In the genomic region with DNA sequence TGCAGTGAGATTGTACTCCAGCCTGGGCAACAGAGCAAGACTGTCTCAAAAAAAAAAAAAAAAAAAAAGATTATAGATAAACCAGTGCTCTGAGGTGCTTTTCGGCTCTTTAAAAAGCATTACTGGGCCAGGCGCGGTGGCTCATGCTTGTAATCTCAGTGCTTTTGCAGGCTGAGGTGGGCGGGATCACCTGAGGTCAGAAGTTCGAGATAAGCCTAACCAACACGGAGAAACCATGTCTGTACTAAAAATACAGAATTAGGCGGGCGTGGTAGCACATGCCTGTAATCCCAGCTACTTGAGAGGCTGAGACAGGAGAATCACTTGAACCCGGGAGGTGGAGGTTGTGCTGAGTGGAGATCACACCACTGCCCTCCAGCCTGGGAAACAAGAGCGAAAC, we compare ENCODE assay signal across 1 cellular context.
TF ChIP-seq lines count a peak whose summit lies in the region.

No MANE protein-coding gene starts in this region.

TF ChIP-seq in K562, 482 proteins besides CTCF, POLR2A, EP300 and RAD21 (continued from another document and continues in another):
- TF ChIP-seq, protein P1, sequence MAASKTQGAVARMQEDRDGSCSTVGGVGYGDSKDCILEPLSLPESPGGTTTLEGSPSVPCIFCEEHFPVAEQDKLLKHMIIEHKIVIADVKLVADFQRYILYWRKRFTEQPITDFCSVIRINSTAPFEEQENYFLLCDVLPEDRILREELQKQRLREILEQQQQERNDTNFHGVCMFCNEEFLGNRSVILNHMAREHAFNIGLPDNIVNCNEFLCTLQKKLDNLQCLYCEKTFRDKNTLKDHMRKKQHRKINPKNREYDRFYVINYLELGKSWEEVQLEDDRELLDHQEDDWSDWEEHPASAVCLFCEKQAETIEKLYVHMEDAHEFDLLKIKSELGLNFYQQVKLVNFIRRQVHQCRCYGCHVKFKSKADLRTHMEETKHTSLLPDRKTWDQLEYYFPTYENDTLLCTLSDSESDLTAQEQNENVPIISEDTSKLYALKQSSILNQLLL (CRISPR knock-in tag; IDR thresholded peaks at IDR 0.05; ENCODE audit: borderline replicate concordance), result no peak
- TF ChIP-seq, protein P2, sequence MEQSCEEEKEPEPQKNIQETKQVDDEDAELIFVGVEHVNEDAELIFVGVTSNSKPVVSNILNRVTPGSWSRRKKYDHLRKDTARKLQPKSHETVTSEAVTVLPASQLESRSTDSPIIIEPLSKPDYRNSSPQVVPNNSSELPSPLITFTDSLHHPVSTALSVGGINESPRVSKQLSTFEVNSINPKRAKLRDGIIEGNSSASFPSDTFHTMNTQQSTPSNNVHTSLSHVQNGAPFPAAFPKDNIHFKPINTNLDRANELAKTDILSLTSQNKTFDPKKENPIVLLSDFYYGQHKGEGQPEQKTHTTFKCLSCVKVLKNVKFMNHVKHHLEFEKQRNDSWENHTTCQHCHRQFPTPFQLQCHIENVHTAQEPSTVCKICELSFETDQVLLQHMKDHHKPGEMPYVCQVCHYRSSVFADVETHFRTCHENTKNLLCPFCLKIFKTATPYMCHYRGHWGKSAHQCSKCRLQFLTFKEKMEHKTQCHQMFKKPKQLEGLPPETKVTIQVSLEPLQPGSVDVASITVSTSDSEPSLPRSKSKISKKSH (CRISPR knock-in tag; IDR thresholded peaks at IDR 0.05), result no peak
- TF ChIP-seq, protein P3, sequence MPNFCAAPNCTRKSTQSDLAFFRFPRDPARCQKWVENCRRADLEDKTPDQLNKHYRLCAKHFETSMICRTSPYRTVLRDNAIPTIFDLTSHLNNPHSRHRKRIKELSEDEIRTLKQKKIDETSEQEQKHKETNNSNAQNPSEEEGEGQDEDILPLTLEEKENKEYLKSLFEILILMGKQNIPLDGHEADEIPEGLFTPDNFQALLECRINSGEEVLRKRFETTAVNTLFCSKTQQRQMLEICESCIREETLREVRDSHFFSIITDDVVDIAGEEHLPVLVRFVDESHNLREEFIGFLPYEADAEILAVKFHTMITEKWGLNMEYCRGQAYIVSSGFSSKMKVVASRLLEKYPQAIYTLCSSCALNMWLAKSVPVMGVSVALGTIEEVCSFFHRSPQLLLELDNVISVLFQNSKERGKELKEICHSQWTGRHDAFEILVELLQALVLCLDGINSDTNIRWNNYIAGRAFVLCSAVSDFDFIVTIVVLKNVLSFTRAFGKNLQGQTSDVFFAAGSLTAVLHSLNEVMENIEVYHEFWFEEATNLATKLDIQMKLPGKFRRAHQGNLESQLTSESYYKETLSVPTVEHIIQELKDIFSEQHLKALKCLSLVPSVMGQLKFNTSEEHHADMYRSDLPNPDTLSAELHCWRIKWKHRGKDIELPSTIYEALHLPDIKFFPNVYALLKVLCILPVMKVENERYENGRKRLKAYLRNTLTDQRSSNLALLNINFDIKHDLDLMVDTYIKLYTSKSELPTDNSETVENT (CRISPR knock-in tag; IDR thresholded peaks at IDR 0.05), result no peak
- TF ChIP-seq, protein P4, sequence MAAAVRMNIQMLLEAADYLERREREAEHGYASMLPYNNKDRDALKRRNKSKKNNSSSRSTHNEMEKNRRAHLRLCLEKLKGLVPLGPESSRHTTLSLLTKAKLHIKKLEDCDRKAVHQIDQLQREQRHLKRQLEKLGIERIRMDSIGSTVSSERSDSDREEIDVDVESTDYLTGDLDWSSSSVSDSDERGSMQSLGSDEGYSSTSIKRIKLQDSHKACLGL (CRISPR knock-in tag; IDR thresholded peaks at IDR 0.05; ENCODE audit: borderline replicate concordance, poor library complexity, severe bottlenecking), result no peak
- TF ChIP-seq TAF7 (tag; IDR thresholded peaks at IDR 0.05), result no peak
- TF ChIP-seq, protein P5, sequence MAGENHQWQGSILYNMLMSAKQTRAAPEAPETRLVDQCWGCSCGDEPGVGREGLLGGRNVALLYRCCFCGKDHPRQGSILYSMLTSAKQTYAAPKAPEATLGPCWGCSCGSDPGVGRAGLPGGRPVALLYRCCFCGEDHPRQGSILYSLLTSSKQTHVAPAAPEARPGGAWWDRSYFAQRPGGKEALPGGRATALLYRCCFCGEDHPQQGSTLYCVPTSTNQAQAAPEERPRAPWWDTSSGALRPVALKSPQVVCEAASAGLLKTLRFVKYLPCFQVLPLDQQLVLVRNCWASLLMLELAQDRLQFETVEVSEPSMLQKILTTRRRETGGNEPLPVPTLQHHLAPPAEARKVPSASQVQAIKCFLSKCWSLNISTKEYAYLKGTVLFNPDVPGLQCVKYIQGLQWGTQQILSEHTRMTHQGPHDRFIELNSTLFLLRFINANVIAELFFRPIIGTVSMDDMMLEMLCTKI (IDR thresholded peaks at IDR 0.05; ENCODE audit: partially characterized antibody), result no peak
- no peak for TF ChIP-seq HIVEP1 (CRISPR knock-in tag; IDR thresholded peaks at IDR 0.05)
- TF ChIP-seq, protein P6, sequence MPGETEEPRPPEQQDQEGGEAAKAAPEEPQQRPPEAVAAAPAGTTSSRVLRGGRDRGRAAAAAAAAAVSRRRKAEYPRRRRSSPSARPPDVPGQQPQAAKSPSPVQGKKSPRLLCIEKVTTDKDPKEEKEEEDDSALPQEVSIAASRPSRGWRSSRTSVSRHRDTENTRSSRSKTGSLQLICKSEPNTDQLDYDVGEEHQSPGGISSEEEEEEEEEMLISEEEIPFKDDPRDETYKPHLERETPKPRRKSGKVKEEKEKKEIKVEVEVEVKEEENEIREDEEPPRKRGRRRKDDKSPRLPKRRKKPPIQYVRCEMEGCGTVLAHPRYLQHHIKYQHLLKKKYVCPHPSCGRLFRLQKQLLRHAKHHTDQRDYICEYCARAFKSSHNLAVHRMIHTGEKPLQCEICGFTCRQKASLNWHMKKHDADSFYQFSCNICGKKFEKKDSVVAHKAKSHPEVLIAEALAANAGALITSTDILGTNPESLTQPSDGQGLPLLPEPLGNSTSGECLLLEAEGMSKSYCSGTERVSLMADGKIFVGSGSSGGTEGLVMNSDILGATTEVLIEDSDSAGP (CRISPR knock-in tag; IDR thresholded peaks at IDR 0.05), result no peak
- TF ChIP-seq, protein P7, sequence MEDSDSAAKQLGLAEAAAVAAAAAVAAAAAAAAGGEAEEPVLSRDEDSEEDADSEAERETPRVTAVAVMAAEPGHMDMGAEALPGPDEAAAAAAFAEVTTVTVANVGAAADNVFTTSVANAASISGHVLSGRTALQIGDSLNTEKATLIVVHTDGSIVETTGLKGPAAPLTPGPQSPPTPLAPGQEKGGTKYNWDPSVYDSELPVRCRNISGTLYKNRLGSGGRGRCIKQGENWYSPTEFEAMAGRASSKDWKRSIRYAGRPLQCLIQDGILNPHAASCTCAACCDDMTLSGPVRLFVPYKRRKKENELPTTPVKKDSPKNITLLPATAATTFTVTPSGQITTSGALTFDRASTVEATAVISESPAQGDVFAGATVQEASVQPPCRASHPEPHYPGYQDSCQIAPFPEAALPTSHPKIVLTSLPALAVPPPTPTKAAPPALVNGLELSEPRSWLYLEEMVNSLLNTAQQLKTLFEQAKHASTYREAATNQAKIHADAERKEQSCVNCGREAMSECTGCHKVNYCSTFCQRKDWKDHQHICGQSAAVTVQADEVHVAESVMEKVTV (CRISPR knock-in tag; IDR thresholded peaks at IDR 0.05), result no peak
- no peak for TF ChIP-seq BRD4 (IDR thresholded peaks at IDR 0.05)
- TF ChIP-seq, protein P8, sequence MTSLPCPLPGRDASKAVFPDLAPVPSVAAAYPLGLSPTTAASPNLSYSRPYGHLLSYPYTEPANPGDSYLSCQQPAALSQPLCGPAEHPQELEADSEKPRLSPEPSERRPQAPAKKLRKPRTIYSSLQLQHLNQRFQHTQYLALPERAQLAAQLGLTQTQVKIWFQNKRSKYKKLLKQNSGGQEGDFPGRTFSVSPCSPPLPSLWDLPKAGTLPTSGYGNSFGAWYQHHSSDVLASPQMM (CRISPR knock-in tag; IDR thresholded peaks at IDR 0.05), result no peak
- TF ChIP-seq CREBBP (IDR thresholded peaks at IDR 0.05; ENCODE audit: low read depth, low read length), result no peak
- TF ChIP-seq SMAD2 (IDR thresholded peaks at IDR 0.05; ENCODE audit: low read depth, low read length), result no peak
- no peak for TF ChIP-seq FOXA1 (IDR thresholded peaks at IDR 0.05; ENCODE audit: borderline replicate concordance)
- peak; percentile 30; the same call in 1 of the 2 replicates for TF ChIP-seq ATF7 (IDR thresholded peaks at IDR 0.05)
- no peak for TF ChIP-seq ZNF324 (CRISPR knock-in tag; IDR thresholded peaks at IDR 0.05)
- TF ChIP-seq ETV6 (IDR thresholded peaks at IDR 0.05; ENCODE audit: borderline replicate concordance in 1 of 2, low read depth in 2 of 2, low read length in 1 of 2), result no peak
- TF ChIP-seq ETV6 (CRISPR knock-in tag; IDR thresholded peaks at IDR 0.05; ENCODE audit: borderline replicate concordance), result no peak
- no peak for TF ChIP-seq BRF1 (IDR thresholded peaks at IDR 0.05; ENCODE audit: borderline replicate concordance, extremely low read depth, insufficient read length)
- TF ChIP-seq ZFP36 (IDR thresholded peaks at IDR 0.05; ENCODE audit: low read depth, low read length, partially characterized antibody), result no peak
- TF ChIP-seq, protein P9, sequence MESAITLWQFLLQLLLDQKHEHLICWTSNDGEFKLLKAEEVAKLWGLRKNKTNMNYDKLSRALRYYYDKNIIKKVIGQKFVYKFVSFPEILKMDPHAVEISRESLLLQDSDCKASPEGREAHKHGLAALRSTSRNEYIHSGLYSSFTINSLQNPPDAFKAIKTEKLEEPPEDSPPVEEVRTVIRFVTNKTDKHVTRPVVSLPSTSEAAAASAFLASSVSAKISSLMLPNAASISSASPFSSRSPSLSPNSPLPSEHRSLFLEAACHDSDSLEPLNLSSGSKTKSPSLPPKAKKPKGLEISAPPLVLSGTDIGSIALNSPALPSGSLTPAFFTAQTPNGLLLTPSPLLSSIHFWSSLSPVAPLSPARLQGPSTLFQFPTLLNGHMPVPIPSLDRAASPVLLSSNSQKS (CRISPR knock-in tag; IDR thresholded peaks at IDR 0.05), result no peak
- TF ChIP-seq LCOR (CRISPR knock-in tag; IDR thresholded peaks at IDR 0.05), result peak; percentile 62
- TF ChIP-seq, protein P10, sequence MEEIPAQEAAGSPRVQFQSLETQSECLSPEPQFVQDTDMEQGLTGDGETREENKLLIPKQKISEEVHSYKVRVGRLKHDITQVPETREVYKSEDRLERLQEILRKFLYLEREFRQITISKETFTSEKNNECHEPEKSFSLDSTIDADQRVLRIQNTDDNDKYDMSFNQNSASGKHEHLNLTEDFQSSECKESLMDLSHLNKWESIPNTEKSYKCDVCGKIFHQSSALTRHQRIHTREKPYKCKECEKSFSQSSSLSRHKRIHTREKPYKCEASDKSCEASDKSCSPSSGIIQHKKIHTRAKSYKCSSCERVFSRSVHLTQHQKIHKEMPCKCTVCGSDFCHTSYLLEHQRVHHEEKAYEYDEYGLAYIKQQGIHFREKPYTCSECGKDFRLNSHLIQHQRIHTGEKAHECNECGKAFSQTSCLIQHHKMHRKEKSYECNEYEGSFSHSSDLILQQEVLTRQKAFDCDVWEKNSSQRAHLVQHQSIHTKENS (CRISPR knock-in tag; IDR thresholded peaks at IDR 0.05), result no peak
- TF ChIP-seq, protein P11, sequence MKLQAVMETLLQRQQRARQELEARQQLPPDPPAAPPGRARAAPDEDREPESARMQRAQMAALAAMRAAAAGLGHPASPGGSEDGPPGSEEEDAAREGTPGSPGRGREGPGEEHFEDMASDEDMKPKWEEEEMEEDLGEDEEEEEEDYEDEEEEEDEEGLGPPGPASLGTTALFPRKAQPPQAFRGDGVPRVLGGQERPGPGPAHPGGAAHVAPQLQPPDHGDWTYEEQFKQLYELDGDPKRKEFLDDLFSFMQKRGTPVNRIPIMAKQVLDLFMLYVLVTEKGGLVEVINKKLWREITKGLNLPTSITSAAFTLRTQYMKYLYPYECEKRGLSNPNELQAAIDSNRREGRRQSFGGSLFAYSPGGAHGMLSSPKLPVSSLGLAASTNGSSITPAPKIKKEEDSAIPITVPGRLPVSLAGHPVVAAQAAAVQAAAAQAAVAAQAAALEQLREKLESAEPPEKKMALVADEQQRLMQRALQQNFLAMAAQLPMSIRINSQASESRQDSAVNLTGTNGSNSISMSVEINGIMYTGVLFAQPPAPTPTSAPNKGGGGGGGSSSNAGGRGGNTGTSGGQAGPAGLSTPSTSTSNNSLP (IDR thresholded peaks at IDR 0.05; ENCODE audit: borderline replicate concordance, low read depth, low read length), result no peak
- TF ChIP-seq COPS2 (conservative IDR thresholded peaks at IDR 0.05), result no peak
- TF ChIP-seq ZEB2 (IDR thresholded peaks at IDR 0.05), result peak; percentile 86
- no peak for TF ChIP-seq MYBL2 (IDR thresholded peaks at IDR 0.05; ENCODE audit: low read depth)
- TF ChIP-seq MYBL2 (CRISPR knock-in tag; IDR thresholded peaks at IDR 0.05; ENCODE audit: borderline replicate concordance), result no peak
- TF ChIP-seq FOXJ2 (tag; IDR thresholded peaks at IDR 0.05), result 0 out of 2 replicates have a peak, but pooled peaks have one; percentile 64
- peak; percentile 80 for TF ChIP-seq CBFA2T3 (IDR thresholded peaks at IDR 0.05)
- TF ChIP-seq, protein P12, sequence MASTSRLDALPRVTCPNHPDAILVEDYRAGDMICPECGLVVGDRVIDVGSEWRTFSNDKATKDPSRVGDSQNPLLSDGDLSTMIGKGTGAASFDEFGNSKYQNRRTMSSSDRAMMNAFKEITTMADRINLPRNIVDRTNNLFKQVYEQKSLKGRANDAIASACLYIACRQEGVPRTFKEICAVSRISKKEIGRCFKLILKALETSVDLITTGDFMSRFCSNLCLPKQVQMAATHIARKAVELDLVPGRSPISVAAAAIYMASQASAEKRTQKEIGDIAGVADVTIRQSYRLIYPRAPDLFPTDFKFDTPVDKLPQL (IDR thresholded peaks at IDR 0.05; ENCODE audit: extremely low read depth, insufficient read length), result no peak
- TF ChIP-seq CCNT2 (IDR thresholded peaks at IDR 0.05; ENCODE audit: borderline replicate concordance, extremely low read depth, insufficient read length, low read depth, low read length), result no peak
- TF ChIP-seq, protein P13, sequence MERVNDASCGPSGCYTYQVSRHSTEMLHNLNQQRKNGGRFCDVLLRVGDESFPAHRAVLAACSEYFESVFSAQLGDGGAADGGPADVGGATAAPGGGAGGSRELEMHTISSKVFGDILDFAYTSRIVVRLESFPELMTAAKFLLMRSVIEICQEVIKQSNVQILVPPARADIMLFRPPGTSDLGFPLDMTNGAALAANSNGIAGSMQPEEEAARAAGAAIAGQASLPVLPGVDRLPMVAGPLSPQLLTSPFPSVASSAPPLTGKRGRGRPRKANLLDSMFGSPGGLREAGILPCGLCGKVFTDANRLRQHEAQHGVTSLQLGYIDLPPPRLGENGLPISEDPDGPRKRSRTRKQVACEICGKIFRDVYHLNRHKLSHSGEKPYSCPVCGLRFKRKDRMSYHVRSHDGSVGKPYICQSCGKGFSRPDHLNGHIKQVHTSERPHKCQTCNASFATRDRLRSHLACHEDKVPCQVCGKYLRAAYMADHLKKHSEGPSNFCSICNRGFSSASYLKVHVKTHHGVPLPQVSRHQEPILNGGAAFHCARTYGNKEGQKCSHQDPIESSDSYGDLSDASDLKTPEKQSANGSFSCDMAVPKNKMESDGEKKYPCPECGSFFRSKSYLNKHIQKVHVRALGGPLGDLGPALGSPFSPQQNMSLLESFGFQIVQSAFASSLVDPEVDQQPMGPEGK (CRISPR knock-in tag; IDR thresholded peaks at IDR 0.05; ENCODE audit: borderline replicate concordance), result no peak
- TF ChIP-seq, protein P14, sequence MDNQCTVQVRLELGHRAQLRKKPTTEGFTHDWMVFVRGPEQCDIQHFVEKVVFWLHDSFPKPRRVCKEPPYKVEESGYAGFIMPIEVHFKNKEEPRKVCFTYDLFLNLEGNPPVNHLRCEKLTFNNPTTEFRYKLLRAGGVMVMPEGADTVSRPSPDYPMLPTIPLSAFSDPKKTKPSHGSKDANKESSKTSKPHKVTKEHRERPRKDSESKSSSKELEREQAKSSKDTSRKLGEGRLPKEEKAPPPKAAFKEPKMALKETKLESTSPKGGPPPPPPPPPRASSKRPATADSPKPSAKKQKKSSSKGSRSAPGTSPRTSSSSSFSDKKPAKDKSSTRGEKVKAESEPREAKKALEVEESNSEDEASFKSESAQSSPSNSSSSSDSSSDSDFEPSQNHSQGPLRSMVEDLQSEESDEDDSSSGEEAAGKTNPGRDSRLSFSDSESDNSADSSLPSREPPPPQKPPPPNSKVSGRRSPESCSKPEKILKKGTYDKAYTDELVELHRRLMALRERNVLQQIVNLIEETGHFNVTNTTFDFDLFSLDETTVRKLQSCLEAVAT (IDR thresholded peaks at IDR 0.05), result no peak
